10 cellular contexts compared by ENCODE assay signal in the genomic region with DNA sequence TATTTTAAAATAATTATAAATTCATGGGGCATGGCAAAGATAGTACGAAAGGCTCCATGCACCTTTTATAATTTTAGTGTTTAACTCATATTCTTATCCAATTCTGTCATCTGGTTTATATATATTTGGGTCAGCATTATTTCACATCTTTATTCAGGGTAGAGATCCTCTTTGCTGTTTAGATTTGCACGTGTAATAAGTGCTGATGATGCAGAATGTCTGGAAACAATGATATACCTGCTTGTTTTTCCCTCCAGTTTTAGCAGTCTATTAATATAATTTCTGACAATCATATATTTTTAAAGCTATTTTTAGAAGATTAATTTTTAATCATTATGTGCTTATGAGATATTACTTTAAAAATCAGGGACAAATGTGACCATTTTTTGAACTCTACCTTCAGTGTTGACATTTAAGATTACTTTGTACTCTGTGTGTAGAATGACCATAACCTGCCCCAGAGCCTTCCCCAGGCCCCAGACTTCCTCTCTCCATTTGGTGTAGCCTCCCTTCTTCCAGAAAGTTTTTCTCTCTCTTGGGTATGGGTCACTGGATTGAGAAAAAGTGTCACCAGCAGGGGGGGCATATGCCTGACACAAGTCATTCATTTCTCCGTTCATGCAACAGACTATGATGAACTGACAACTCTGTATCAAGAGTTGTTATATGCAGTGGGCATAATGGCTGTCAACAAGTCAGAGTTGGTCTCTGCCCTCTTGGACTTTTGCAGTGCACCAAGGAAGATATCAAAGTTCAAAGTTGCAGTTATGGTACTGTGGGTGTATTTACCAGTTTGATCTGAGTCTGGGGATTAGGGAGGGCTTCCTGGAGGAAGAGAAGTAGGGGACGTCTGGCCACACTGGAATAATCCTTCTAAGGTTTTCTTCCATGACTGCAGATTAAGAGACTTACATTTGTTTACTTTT.
DNase-seq lines count a peak whose midpoint lies in the region; ATAC-seq, FAIRE-seq and TF ChIP-seq lines count a peak whose summit lies in the region.
"Had no signal": no experiment of that assay in that cellular context is flagged by ENCODE, and none has a peak within 500 bp of the region (broad histone marks: within the 10 kb centered on the region; RNA-seq: fewer than 3 reads in every experiment).

No MANE protein-coding gene starts in this region.

- H3K4me3 ChIP-seq in WERI-Rb-1 (ENCODE audit: low read depth, low read length): no peak overlapping the region
- H3K4me3 ChIP-seq: MG63 had no signal

- peak; percentile 87 for FAIRE-seq in H54 (lab: Jason Lieb, UNC)

- H3K27ac ChIP-seq in WERI-Rb-1: no peak overlapping the region

- TF ChIP-seq CTCF in WERI-Rb-1 (IDR thresholded peaks at IDR 0.05; ENCODE audit: low read depth, low read length): peak; percentile 27; the same call in 1 of the 2 replicates

- peak; percentile 83 for ATAC-seq in left colon
- ATAC-seq: natural killer cell had no signal

- peak; percentile 5 for DNase-seq in COLO829 (ENCODE audit: low spot score)
- no peak for DNase-seq in H54 (ENCODE audit: insufficient read length, low spot score)
- peak; percentile 38 for DNase-seq in WERI-Rb-1
- peak in 1 of 2 donors; percentile 19 for DNase-seq in left colon
- no peak for DNase-seq in COLO668 (lab: John Stamatoyannopoulos, UW; ENCODE audit: unreplicated experiment)
- DNase-seq in NCI-H146 treated with DMSO at 0.1 percent for 48 hours (lab: John Stamatoyannopoulos, UW; ENCODE audit: unreplicated experiment): no peak
- DNase-seq in OCI-M2 (lab: John Stamatoyannopoulos, UW; ENCODE audit: unreplicated experiment): no peak
- no peak for DNase-seq in cortex of kidney (lab: John Stamatoyannopoulos, UW)
- DNase-seq: MG63, natural killer cell had no signal

- no peaks in the 10 kb centered on the region for H3K27me3 ChIP-seq in WERI-Rb-1 (ENCODE audit: insufficient read depth, low read depth, severe bottlenecking)
- H3K27me3 ChIP-seq: MG63 had no signal

- intact Hi-C loops in left colon (cut with DNase I, micrococcal nuclease): no loop called here

- no peak for TF ChIP-seq POLR2A in H54 (IDR thresholded peaks at IDR 0.05; ENCODE audit: low read depth, low read length)

- H3K9me3 ChIP-seq in WERI-Rb-1 (ENCODE audit: severe bottlenecking): no peaks in the 10 kb centered on the region
- H3K9me3 ChIP-seq: MG63 had no signal

- H3K36me3 ChIP-seq in WERI-Rb-1: no peaks in the 10 kb centered on the region
- H3K36me3 ChIP-seq: MG63 had no signal

Comparison
In these comparisons a context has a peak if more than half of its experiments do, and no peak if none do; other contexts are left out.
1. DNase-seq: peak in COLO829 (single experiment) and WERI-Rb-1 (single experiment); none in H54 (single experiment), COLO668 (single experiment), NCI-H146 treated with DMSO at 0.1 percent for 48 hours (single experiment), OCI-M2 (single experiment) and cortex of kidney (single experiment).